In genomic region chr3:71206305-71206704, GRCh38 we compare ENCODE assay signal across 1 cellular context.
TF ChIP-seq lines count a peak whose summit lies in the region.

No MANE protein-coding gene starts in this region.

TF ChIP-seq in HepG2, 621 proteins besides CTCF, POLR2A, EP300 and RAD21:
- TF ChIP-seq DR1 (CRISPR knock-in tag; IDR thresholded peaks at IDR 0.05): no peak
- no peak for TF ChIP-seq ZFX (CRISPR knock-in tag; IDR thresholded peaks at IDR 0.05; ENCODE audit: low read depth)
- no peak for TF ChIP-seq ZNF253 (CRISPR knock-in tag; IDR thresholded peaks at IDR 0.05; ENCODE audit: borderline replicate concordance)
- no peak for TF ChIP-seq ZNF451 (CRISPR knock-in tag; IDR thresholded peaks at IDR 0.05)
- no peak for TF ChIP-seq BATF2 (CRISPR knock-in tag; IDR thresholded peaks at IDR 0.05)
- TF ChIP-seq HOXA9 (CRISPR knock-in tag; IDR thresholded peaks at IDR 0.05; ENCODE audit: borderline replicate concordance): no peak
- no peak for TF ChIP-seq SMAD9 (CRISPR knock-in tag; IDR thresholded peaks at IDR 0.05)
- no peak for TF ChIP-seq ZNF256 (CRISPR knock-in tag; conservative IDR thresholded peaks at IDR 0.05)
- no peak for TF ChIP-seq PAXIP1 (CRISPR knock-in tag; conservative IDR thresholded peaks at IDR 0.05)
- TF ChIP-seq ZNF224 (CRISPR knock-in tag; IDR thresholded peaks at IDR 0.05): no peak
- TF ChIP-seq BRCA1 (CRISPR knock-in tag; IDR thresholded peaks at IDR 0.05): no peak
- TF ChIP-seq KDM6A (CRISPR knock-in tag; IDR thresholded peaks at IDR 0.05; ENCODE audit: low read depth): no peak
- no peak for TF ChIP-seq ZNF782 (CRISPR knock-in tag; IDR thresholded peaks at IDR 0.05; ENCODE audit: borderline replicate concordance)
- TF ChIP-seq ATM (IDR thresholded peaks at IDR 0.05; ENCODE audit: borderline replicate concordance): no peak
- no peak for TF ChIP-seq HMGXB3 (CRISPR knock-in tag; IDR thresholded peaks at IDR 0.05; ENCODE audit: borderline replicate concordance)
- no peak for TF ChIP-seq TFDP1 (CRISPR knock-in tag; IDR thresholded peaks at IDR 0.05; ENCODE audit: borderline replicate concordance)
